7 cellular contexts compared by ENCODE assay signal in the genomic region with DNA sequence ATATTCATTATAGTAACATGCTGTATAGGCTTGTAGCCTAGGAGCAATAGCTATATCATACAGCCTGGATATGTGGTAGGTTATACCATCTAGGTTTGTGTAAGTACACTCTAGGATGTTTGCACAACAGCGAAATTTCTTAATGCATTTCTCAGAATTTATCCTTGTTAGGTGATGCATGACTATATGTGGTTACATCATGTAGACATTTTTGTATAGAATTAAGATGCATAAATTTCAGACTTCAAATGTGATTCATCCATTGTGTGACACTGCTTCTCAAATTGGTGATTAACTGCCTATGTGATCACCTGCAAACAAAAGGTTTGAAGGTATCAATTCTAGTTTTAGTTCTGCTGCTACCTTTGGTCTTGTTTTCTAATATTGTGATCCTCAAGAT.
"Had no signal": no experiment of that assay in that cellular context is flagged by ENCODE, and none has a peak within 500 bp of the region (broad histone marks: within the 10 kb centered on the region; RNA-seq: fewer than 3 reads in every experiment).

No MANE protein-coding gene starts in this region.

- DNase-seq: H9, HCEC 1CT had no signal

- FAIRE-seq: H1, H54, HepG2 had no signal

- ATAC-seq: GM23338, HepG2 had no signal

- H3K27ac ChIP-seq: HL-60 had no signal

- H3K4me3 ChIP-seq: GM23338 had no signal
